8 cellular contexts compared by ENCODE assay signal in genomic region chr7:49852619-49853462, GRCh38.
A peak's percentile ranks its signal among the peaks of the same experiment; 100 is the strongest.
DNase-seq lines count a peak whose midpoint lies in the region; ATAC-seq and TF ChIP-seq lines count a peak whose summit lies in the region.

No MANE protein-coding gene starts in this region.

- WGBS in lung, 2 donors, result 50 to 57% methylated on average over 11 of the region's 11 CpGs

- no peaks in the 10 kb centered on the region for H3K27me3 Mint-ChIP-seq in GM23338 (ENCODE audit: insufficient read depth, low read depth, poor library complexity)
- H3K27me3 Mint-ChIP-seq in activated T-helper 1 cell treated with anti-CD3 and anti-CD28 coated beads, Interleukin-12 subunit alpha, Interleukin-12 subunit beta, Interleukin-2, Interleukin-4 antibody, amounts not matched to agents 30 ng/mL and 10 ng/mL and 1 ng/mL, durations not matched to agents 14 hours and 24 hours and 36 hours (ENCODE audit: insufficient read depth), result no peaks in the 10 kb centered on the region

- ATAC-seq in GM23338 (peak; percentile 85), lung (ENCODE audit: insufficient read depth, low FRiP score) (no peak)

- H3K4me3 ChIP-seq in GM23338, result no peak overlapping the region
- no peak overlapping the region for H3K4me3 ChIP-seq in Karpas-422 (ENCODE audit: low read length)
- no peak overlapping the region for H3K4me3 ChIP-seq in lung

- H3K27ac Mint-ChIP-seq in GM23338, result no peak overlapping the region
- H3K27ac Mint-ChIP-seq in activated T-helper 1 cell treated with anti-CD3 and anti-CD28 coated beads, Interleukin-12 subunit alpha, Interleukin-12 subunit beta, Interleukin-2, Interleukin-4 antibody, amounts not matched to agents 30 ng/mL and 10 ng/mL and 1 ng/mL, durations not matched to agents 14 hours and 24 hours and 36 hours, result no peak overlapping the region

- no peaks in the 10 kb centered on the region for H3F3A ChIP-seq in GM23338 (replicated peaks; ENCODE audit: low read depth)

- intact Hi-C loops in activated T-helper 1 cell treated with anti-CD3 and anti-CD28 coated beads, Interleukin-12 subunit alpha, Interleukin-12 subunit beta, Interleukin-2, Interleukin-4 antibody, amounts not matched to agents 30 ng/mL and 10 ng/mL and 1 ng/mL, durations not matched to agents 14 hours and 24 hours and 36 hours (cut with micrococcal nuclease), result loop anchor here (2.0 to 10.0 kb wide), 2 partner anchors 1188 to 1554 kb away; no protein-coding TSS in a partner anchor

- H3K9me2 ChIP-seq in GM23338 (ENCODE audit: insufficient read depth), result peaks cover 9% of the 10 kb centered on the region; the same call in 1 of the 2 replicates
- H3K9me2 ChIP-seq in Karpas-422 (replicated peaks; ENCODE audit: insufficient read depth, low read length), result no peaks in the 10 kb centered on the region

- H3K36me3 ChIP-seq in GM23338 (ENCODE audit: insufficient read depth) (no peaks in the 10 kb centered on the region), Karpas-422 (ENCODE audit: insufficient read depth, low read length) (no peaks in the 10 kb centered on the region), lung (ENCODE audit: control insufficient read depth in 2 of 2, insufficient read depth in 2 of 2, low read length in 2 of 2) (no peaks in the 10 kb centered on the region)

- H3K9me3 ChIP-seq in Karpas-422 (ENCODE audit: low read length) (no peaks in the 10 kb centered on the region), lung (ENCODE audit: control insufficient read depth in 2 of 2, insufficient read depth in 1 of 2, low read length in 1 of 2) (peaks cover 0 to 2% of the 10 kb centered on the region in 2 donors)

- H3K27ac ChIP-seq in GM23338 (ENCODE audit: low read depth), result no peak overlapping the region
- no peak overlapping the region for H3K27ac ChIP-seq in Karpas-422 (ENCODE audit: low read length)
- no peak overlapping the region for H3K27ac ChIP-seq in lung (ENCODE audit: low read depth in 1 of 2, low read length in 1 of 2)

- no peaks in the 10 kb centered on the region for H3K27me3 ChIP-seq in GM23338 (ENCODE audit: insufficient read depth)
- H3K27me3 ChIP-seq in Karpas-422 (ENCODE audit: low read length), result no peaks in the 10 kb centered on the region
- no peaks in the 10 kb centered on the region for H3K27me3 ChIP-seq in lung (ENCODE audit: control insufficient read depth, insufficient read depth)

- peaks cover 27% of the 10 kb centered on the region for H3K4me1 Mint-ChIP-seq in GM23338
- H3K4me1 Mint-ChIP-seq in activated T-helper 1 cell treated with anti-CD3 and anti-CD28 coated beads, Interleukin-12 subunit alpha, Interleukin-12 subunit beta, Interleukin-2, Interleukin-4 antibody, amounts not matched to agents 30 ng/mL and 10 ng/mL and 1 ng/mL, durations not matched to agents 14 hours and 24 hours and 36 hours (ENCODE audit: low read depth), result no peaks in the 10 kb centered on the region

- H2AFZ ChIP-seq in GM23338 (0 out of 2 replicates have a peak overlapping the region, but pooled peaks have one; percentile 8), Karpas-422 (ENCODE audit: low read length) (no peak overlapping the region)

- H3K36me3 Mint-ChIP-seq in GM23338 (ENCODE audit: low read depth), result peaks cover 14% of the 10 kb centered on the region; the same call in 2 of the 3 replicates
- no peaks in the 10 kb centered on the region for H3K36me3 Mint-ChIP-seq in activated T-helper 1 cell treated with anti-CD3 and anti-CD28 coated beads, Interleukin-12 subunit alpha, Interleukin-12 subunit beta, Interleukin-2, Interleukin-4 antibody, amounts not matched to agents 30 ng/mL and 10 ng/mL and 1 ng/mL, durations not matched to agents 14 hours and 24 hours and 36 hours (ENCODE audit: low read depth)

- H3K9ac ChIP-seq in Karpas-422 (ENCODE audit: low read length), result no peak overlapping the region

- H3K79me2 ChIP-seq in GM23338 (replicated peaks; ENCODE audit: insufficient read depth) (no peaks in the 10 kb centered on the region), Karpas-422 (ENCODE audit: low read length) (no peaks in the 10 kb centered on the region)

- H3K4me1 ChIP-seq in GM23338 (ENCODE audit: insufficient read depth) (peaks cover 4% of the 10 kb centered on the region; the same call in 1 of the 2 replicates), Karpas-422 (ENCODE audit: low read length) (0 out of 2 replicates have a peak, but pooled peaks cover 3% of the 10 kb centered on the region), lung (ENCODE audit: control insufficient read depth in 2 of 2, insufficient read depth in 2 of 2, low read length in 2 of 2) (peaks cover 0 to 4% of the 10 kb centered on the region in 2 donors)

- peaks cover 8% of the 10 kb centered on the region; the same call in 1 of the 3 replicates for H3K9me3 Mint-ChIP-seq in GM23338
- H3K9me3 Mint-ChIP-seq in activated T-helper 1 cell treated with anti-CD3 and anti-CD28 coated beads, Interleukin-12 subunit alpha, Interleukin-12 subunit beta, Interleukin-2, Interleukin-4 antibody, amounts not matched to agents 30 ng/mL and 10 ng/mL and 1 ng/mL, durations not matched to agents 14 hours and 24 hours and 36 hours, result no peaks in the 10 kb centered on the region

- TF ChIP-seq CTCF in GM23338 (conservative IDR thresholded peaks at IDR 0.05; ENCODE audit: low read depth in 2 of 2), result peak; percentile 81 to 98
- TF ChIP-seq CTCF in lung (IDR thresholded peaks at IDR 0.05; ENCODE audit: control extremely low read depth, extremely low read depth), result peak; percentile 46

- peak in 2 of 3 donors; percentile 3 to 8 for DNase-seq in stimulated activated CD4-positive, alpha-beta T cell treated with anti-CD3 and anti-CD28 coated beads, Interleukin-12 subunit alpha, Interleukin-12 subunit beta, amount 100 ng/mL, for 48 hours (ENCODE audit: low read depth in 2 of 3, low spot score in 1 of 3)
- DNase-seq in stimulated activated CD4-positive, alpha-beta T cell treated with anti-CD3 and anti-CD28 coated beads, Interleukin-4, amount 100 ng/mL, for 1 hour, result no peak
- DNase-seq in GM23338 (ENCODE audit: low spot score), result peak; percentile 89
- peak; percentile 80 for DNase-seq in Karpas-422
- DNase-seq in RPMI7951 (ENCODE audit: low read depth), result peak; percentile 52
- DNase-seq in ecto neural progenitor cell (ENCODE audit: low spot score), result peak; percentile 70
- no peak for DNase-seq in lung (ENCODE audit: low spot score)
- no peak for DNase-seq in activated T-helper 1 cell treated with anti-CD3 and anti-CD28 coated beads, Interleukin-12 subunit alpha, Interleukin-12 subunit beta, Interleukin-2, Interleukin-4 antibody, amounts not matched to agents 30 ng/mL and 10 ng/mL and 1 ng/mL, durations not matched to agents 14 hours and 24 hours and 36 hours (ENCODE audit: low spot score)

- H3K4me2 ChIP-seq in GM23338 (no peak overlapping the region), Karpas-422 (ENCODE audit: low read depth, low read length, poor library complexity, severe bottlenecking) (no peak overlapping the region)

- H4K20me1 ChIP-seq in GM23338 (replicated peaks; ENCODE audit: insufficient read depth) (no peaks in the 10 kb centered on the region), Karpas-422 (ENCODE audit: insufficient read depth, low read depth, low read length) (no peaks in the 10 kb centered on the region)

- no peak overlapping the region for H3K4me3 Mint-ChIP-seq in GM23338
- H3K4me3 Mint-ChIP-seq in activated T-helper 1 cell treated with anti-CD3 and anti-CD28 coated beads, Interleukin-12 subunit alpha, Interleukin-12 subunit beta, Interleukin-2, Interleukin-4 antibody, amounts not matched to agents 30 ng/mL and 10 ng/mL and 1 ng/mL, durations not matched to agents 14 hours and 24 hours and 36 hours, result no peak overlapping the region

TF ChIP-seq in GM23338, 12 proteins besides CTCF, POLR2A, EP300 and RAD21:
- no peak for TF ChIP-seq NANOG (IDR thresholded peaks at IDR 0.05; ENCODE audit: borderline replicate concordance)
- TF ChIP-seq STAT1 (IDR thresholded peaks at IDR 0.05; ENCODE audit: unreplicated experiment), result no peak
- no peak for TF ChIP-seq EZH2phosphoT487 (IDR thresholded peaks at IDR 0.05; ENCODE audit: unreplicated experiment)
- no peak for TF ChIP-seq EZH2 (IDR thresholded peaks at IDR 0.05; ENCODE audit: low read depth, unreplicated experiment)
- TF ChIP-seq ETS1 (IDR thresholded peaks at IDR 0.05), result no peak
TF ChIP-seq in GM23338: peak in this region for 0.

Comparison
In these comparisons a context has a peak if more than half of its experiments do, and no peak if none do; other contexts are left out.
1. DNase-seq: peak in stimulated activated CD4-positive, alpha-beta T cell treated with anti-CD3 and anti-CD28 coated beads, Interleukin-12 subunit alpha, Interleukin-12 subunit beta, amount 100 ng/mL, for 48 hours (2 of 3), GM23338 (single experiment), Karpas-422 (single experiment), RPMI7951 (single experiment) and ecto neural progenitor cell (single experiment); none in stimulated activated CD4-positive, alpha-beta T cell treated with anti-CD3 and anti-CD28 coated beads, Interleukin-4, amount 100 ng/mL, for 1 hour (single experiment), lung (single experiment) and activated T-helper 1 cell treated with anti-CD3 and anti-CD28 coated beads, Interleukin-12 subunit alpha, Interleukin-12 subunit beta, Interleukin-2, Interleukin-4 antibody, amounts not matched to agents 30 ng/mL and 10 ng/mL and 1 ng/mL, durations not matched to agents 14 hours and 24 hours and 36 hours (single experiment).